In the genomic region with DNA sequence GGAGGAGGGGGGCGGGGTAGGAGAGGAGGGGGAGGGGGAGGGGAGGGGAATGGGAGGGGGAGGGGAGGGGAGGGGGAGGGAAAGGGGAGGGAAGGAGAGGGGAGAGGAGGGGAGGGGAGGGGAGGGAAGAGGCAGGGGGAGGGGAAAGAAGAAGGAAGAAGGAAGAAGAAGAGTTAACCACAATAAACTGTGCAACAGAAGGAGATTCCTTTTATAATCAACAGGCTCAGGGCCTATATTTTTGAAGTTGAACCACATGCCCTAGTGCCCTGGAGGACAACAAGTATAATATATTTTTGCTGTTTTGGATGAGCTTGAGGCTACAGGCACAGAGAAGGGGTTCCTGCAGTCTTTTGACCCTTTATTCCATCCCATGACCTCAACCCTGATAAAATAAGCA, we compare ENCODE assay signal across 21 cellular contexts.
DNase-seq lines count a peak whose midpoint lies in the region; ATAC-seq and TF ChIP-seq lines count a peak whose summit lies in the region.
"Had no signal": no experiment of that assay in that cellular context is flagged by ENCODE, and none has a peak within 500 bp of the region (broad histone marks: within the 10 kb centered on the region; RNA-seq: fewer than 3 reads in every experiment).

No MANE protein-coding gene starts in this region.

- CTCF ChIA-PET in Panc1 (lab: Charles Lee) = no interaction called here

- H4K20me1 ChIP-seq in BLaER1 = no peaks in the 10 kb centered on the region

- H3K27me3 ChIP-seq in BLaER1 = no peaks in the 10 kb centered on the region
- H3K27me3 ChIP-seq in Panc1 (ENCODE audit: control insufficient read depth, insufficient read depth, low read length) = no peaks in the 10 kb centered on the region
- no peaks in the 10 kb centered on the region for H3K27me3 ChIP-seq in left lung

- H3K9ac ChIP-seq in BLaER1 = peak overlapping the region; percentile 54; the same call in 1 of the 2 replicates
- H3K9ac ChIP-seq: KMS-11 had no signal

- H3K27ac ChIP-seq in BLaER1 (peak overlapping the region; percentile 87), Panc1 (ENCODE audit: low read length) (peak overlapping the region; percentile 70), left lung (peak overlapping the region in 1 of 2 donors; percentile 68)
- H3K27ac ChIP-seq: KMS-11, left ventricle myocardium inferior, RWPE1 had no signal

- no peak overlapping the region for H3K4me3 Mint-ChIP-seq in dendritic cell treated with granulocyte-macrophage colony-stimulating factor and Interleukin-4, amounts not matched to agents 40 ng/mL and 50 ng/mL, for 4 days
- no peak overlapping the region for H3K4me3 Mint-ChIP-seq in chondrocyte (ENCODE audit: unreplicated experiment)
- H3K4me3 Mint-ChIP-seq: activated CD4-positive, alpha-beta T cell treated with anti-CD3 and anti-CD28 coated beads for 36 hours; activated naive CD4-positive, alpha-beta T cell treated with anti-CD3 and anti-CD28 coated beads, Interleukin-2, amount 50 U/mL, for 24 hours had no signal

- peaks cover 70% of the 10 kb centered on the region for H3K4me1 Mint-ChIP-seq in dendritic cell treated with granulocyte-macrophage colony-stimulating factor and Interleukin-4, amounts not matched to agents 40 ng/mL and 50 ng/mL, for 4 days (ENCODE audit: low read depth)
- H3K4me1 Mint-ChIP-seq in chondrocyte (ENCODE audit: low read depth) = peaks cover 9% of the 10 kb centered on the region

- in situ Hi-C loops in Panc1 (cut with HindIII; ENCODE audit: low pct_unique_long_range_greater_than_20kb, low sequenced_read_pairs) = no loop called here

- DNase-seq in Kasumi-1 (lab: John Stamatoyannopoulos, UW) = peak; percentile 40 to 64
- no peak for DNase-seq in Panc1 (ENCODE audit: low read depth, low spot score)
- no peak for DNase-seq in left lung
- no peak for DNase-seq in NCI-H1417 (lab: John Stamatoyannopoulos, UW)
- no peak for DNase-seq in pons (ENCODE audit: low spot score)
- no peak for DNase-seq in chondrocyte (ENCODE audit: low spot score)
- DNase-seq: activated CD4-positive, alpha-beta T cell treated with anti-CD3 and anti-CD28 coated beads for 36 hours; aorta; caudate nucleus; foreskin fibroblast; left ventricle myocardium inferior; NCI-H2107; NCI-H446 treated with DMSO at 0.1 percent for 48 hours had no signal

- H3K4me1 ChIP-seq in BLaER1 (peaks cover 85% of the 10 kb centered on the region), Panc1 (ENCODE audit: control insufficient read depth, insufficient read depth, low read length) (peaks cover 9% of the 10 kb centered on the region), left lung (peaks cover 0 to 66% of the 10 kb centered on the region in 2 donors)

- H3K36me3 ChIP-seq in BLaER1 (no peaks in the 10 kb centered on the region), Panc1 (ENCODE audit: control insufficient read depth, insufficient read depth, low read length) (no peaks in the 10 kb centered on the region), left lung (no peaks in the 10 kb centered on the region)
- H3K36me3 ChIP-seq: left ventricle myocardium inferior had no signal

- TF ChIP-seq CTCF in Panc1 (IDR thresholded peaks at IDR 0.05) (no peak), left lung (IDR thresholded peaks at IDR 0.05) (no peak), chondrocyte (IDR thresholded peaks at IDR 0.05) (no peak)

- ATAC-seq in Panc1 = no peak
- no peak for ATAC-seq in left lung
- ATAC-seq: A549; activated CD4-positive, alpha-beta T cell treated with anti-CD3 and anti-CD28 coated beads for 36 hours; SK-N-SH treated with all-trans-retinoic acid at 6 μM for 48 hours had no signal

- peak overlapping the region; percentile 73 for H3K27ac Mint-ChIP-seq in dendritic cell treated with granulocyte-macrophage colony-stimulating factor and Interleukin-4, amounts not matched to agents 40 ng/mL and 50 ng/mL, for 4 days
- H3K27ac Mint-ChIP-seq in chondrocyte (ENCODE audit: unreplicated experiment) = no peak overlapping the region
- H3K27ac Mint-ChIP-seq: activated CD4-positive, alpha-beta T cell treated with anti-CD3 and anti-CD28 coated beads for 36 hours; progenitor cell of endocrine pancreas had no signal

- no peaks in the 10 kb centered on the region for H3K9me3 Mint-ChIP-seq in dendritic cell treated with granulocyte-macrophage colony-stimulating factor and Interleukin-4, amounts not matched to agents 40 ng/mL and 50 ng/mL, for 4 days
- H3K9me3 Mint-ChIP-seq in chondrocyte (ENCODE audit: low read depth) = peaks cover 2% of the 10 kb centered on the region

- H3K4me3 ChIP-seq in BLaER1 (no peak overlapping the region), Panc1 (ENCODE audit: low read depth in 2 of 2, low read length in 2 of 2) (no peak overlapping the region), left lung (no peak overlapping the region)
- H3K4me3 ChIP-seq: A549, left ventricle myocardium inferior had no signal

- peaks cover 23% of the 10 kb centered on the region for H3K9me3 ChIP-seq in BLaER1
- H3K9me3 ChIP-seq in Panc1 (ENCODE audit: control insufficient read depth, insufficient read depth, low read depth, low read length) = no peaks in the 10 kb centered on the region
- no peaks in the 10 kb centered on the region for H3K9me3 ChIP-seq in left lung
- H3K9me3 ChIP-seq: left ventricle myocardium inferior had no signal

- intact Hi-C loops in Panc1 (cut with micrococcal nuclease; ENCODE audit: unreplicated experiment) (no loop called here), left lung (cut with DNase I) (no loop called here)
- intact Hi-C loops in dendritic cell treated with granulocyte-macrophage colony-stimulating factor and Interleukin-4, amounts not matched to agents 40 ng/mL and 50 ng/mL, for 4 days (cut with micrococcal nuclease) = no loop called here

- no TSS peak for BruUV-seq in Panc1 (replicated peaks; lab: Mats Ljungman, UMichigan)

- H3K4me2 ChIP-seq in BLaER1 = peak overlapping the region; percentile 81
- H3K4me2 ChIP-seq: A549, KMS-11 had no signal

- no peaks in the 10 kb centered on the region for H3K27me3 Mint-ChIP-seq in dendritic cell treated with granulocyte-macrophage colony-stimulating factor and Interleukin-4, amounts not matched to agents 40 ng/mL and 50 ng/mL, for 4 days
- no peaks in the 10 kb centered on the region for H3K27me3 Mint-ChIP-seq in chondrocyte (ENCODE audit: low read depth)
- H3K27me3 Mint-ChIP-seq: activated CD4-positive, alpha-beta T cell treated with anti-CD3 and anti-CD28 coated beads for 36 hours; activated naive CD4-positive, alpha-beta T cell treated with anti-CD3 and anti-CD28 coated beads, Interleukin-2, amount 50 U/mL, for 24 hours; progenitor cell of endocrine pancreas had no signal

- POLR2A ChIA-PET in Panc1 (lab: Charles Lee) = no interaction called here

- no peaks in the 10 kb centered on the region for H3K36me3 Mint-ChIP-seq in dendritic cell treated with granulocyte-macrophage colony-stimulating factor and Interleukin-4, amounts not matched to agents 40 ng/mL and 50 ng/mL, for 4 days (ENCODE audit: low read depth)
- H3K36me3 Mint-ChIP-seq in chondrocyte (ENCODE audit: low read depth) = no peaks in the 10 kb centered on the region
- H3K36me3 Mint-ChIP-seq: activated naive CD4-positive, alpha-beta T cell treated with anti-CD3 and anti-CD28 coated beads, Interleukin-2, amount 50 U/mL, for 24 hours had no signal

Comparison
In these comparisons a context has a peak if more than half of its experiments do, and no peak if none do; other contexts are left out.
1. DNase-seq: peak in Kasumi-1 (2 of 2); none in Panc1 (single experiment), left lung (0 of 2), NCI-H1417 (0 of 3), pons (single experiment) and chondrocyte (single experiment).